ENCODE assay signal across 11 cellular contexts in the genomic region with DNA sequence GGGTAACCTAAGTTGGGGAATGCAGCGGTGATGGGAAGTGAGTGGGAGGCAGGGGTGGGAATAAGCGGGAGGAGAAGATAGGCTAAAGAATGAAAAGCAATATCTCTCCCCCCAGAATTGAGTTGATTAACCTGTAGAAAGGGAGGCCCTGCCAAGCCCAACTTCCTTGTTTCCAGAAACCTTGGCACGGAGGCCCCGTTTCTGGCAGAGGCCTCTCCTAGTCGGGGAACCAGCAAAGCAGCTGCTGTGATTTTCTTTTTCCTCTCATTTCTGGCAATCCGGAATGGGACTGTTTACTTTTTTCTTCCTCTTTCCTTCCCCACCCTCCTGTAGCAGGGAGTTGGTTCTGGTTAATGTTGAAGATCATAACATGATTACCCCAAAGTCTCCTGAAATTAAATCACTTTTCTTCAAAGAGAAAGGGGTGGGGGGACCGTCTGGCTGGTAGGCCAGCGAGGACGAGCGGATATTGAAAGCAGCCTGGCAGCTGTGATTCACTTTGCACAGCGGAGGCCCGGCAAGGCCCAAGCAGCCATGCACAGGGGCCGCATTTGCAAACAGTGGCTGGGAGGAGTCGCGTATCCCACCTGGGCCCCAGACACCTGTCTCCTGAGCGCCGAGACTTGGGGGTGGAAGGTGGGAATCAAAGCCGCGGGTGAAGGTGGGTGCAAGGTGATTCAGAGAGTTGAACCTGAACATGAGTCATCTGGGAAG. TPM values are rescaled to one million over a fixed set of nuclear protein-coding genes. Genes with fewer than 3 reads are reported as not detected.
A peak's percentile ranks its signal among the peaks of the same experiment; 100 is the strongest.
DNase-seq lines count a peak whose midpoint lies in the region; ATAC-seq and TF ChIP-seq lines count a peak whose summit lies in the region.
"Had no signal": no experiment of that assay in that cellular context is flagged by ENCODE, and none has a peak within 500 bp of the region (broad histone marks: within the 10 kb centered on the region; RNA-seq: fewer than 3 reads in every experiment).

No MANE protein-coding gene starts in this region.

- no peak for TF ChIP-seq POLR2A in esophagus muscularis mucosa (IDR thresholded peaks at IDR 0.05; ENCODE audit: low read depth)

- CTCF ChIA-PET in HEK293 (lab: Yijun Ruan, JAX): interaction anchor here (0.6 kb wide), 1 partner anchor 239 kb away, joined by 3 read pairs; no protein-coding TSS in a partner anchor

- H3K9me3 ChIP-seq in HEK293 (ENCODE audit: control insufficient read depth, insufficient read depth, low read depth, low read length) (no peaks in the 10 kb centered on the region), esophagus muscularis mucosa (no peaks in the 10 kb centered on the region), stomach smooth muscle (ENCODE audit: control insufficient read depth in 2 of 2, low read length in 2 of 2) (no peaks in the 10 kb centered on the region)

- no peaks in the 10 kb centered on the region for H3K36me3 ChIP-seq in HEK293 (ENCODE audit: control insufficient read depth in 2 of 2, insufficient read depth in 1 of 2, low read length in 2 of 2)
- no peaks in the 10 kb centered on the region for H3K36me3 ChIP-seq in esophagus muscularis mucosa
- H3K36me3 ChIP-seq in stomach smooth muscle (ENCODE audit: control insufficient read depth in 2 of 2, insufficient read depth in 2 of 2, low read length in 2 of 2): peaks cover 0 to 2% of the 10 kb centered on the region in 2 donors

- TF ChIP-seq CTCF in HEK293 (tag by site-specific recombination; IDR thresholded peaks at IDR 0.05) (no peak), esophagus muscularis mucosa (IDR thresholded peaks at IDR 0.05) (no peak)

- H3K27me3 ChIP-seq in esophagus muscularis mucosa (no peaks in the 10 kb centered on the region), stomach smooth muscle (ENCODE audit: control insufficient read depth in 1 of 2, insufficient read depth in 2 of 2, low read length in 2 of 2) (no peaks in the 10 kb centered on the region)

- H3K4me3 ChIP-seq in HEK293 (ENCODE audit: low read depth, low read length) (no peak overlapping the region), esophagus muscularis mucosa (peak overlapping the region in 3 of 4 donors; percentile 3 to 28 (median 10)), stomach smooth muscle (ENCODE audit: low read length in 2 of 2) (peak overlapping the region in 1 of 2 donors; percentile 22)

- intact Hi-C loops in esophagus muscularis mucosa (cut with DNase I): no loop called here

- H3K4me1 ChIP-seq in HEK293 (ENCODE audit: control insufficient read depth, insufficient read depth, low read length) (no peaks in the 10 kb centered on the region), esophagus muscularis mucosa (peaks cover 24 to 62% (median 46%) of the 10 kb centered on the region in 4 donors), stomach smooth muscle (ENCODE audit: control insufficient read depth, insufficient read depth, low read length) (peaks cover 29% of the 10 kb centered on the region)

- DNase-seq in esophagus muscularis mucosa (ENCODE audit: extremely low spot score) (no peak), medulla oblongata (ENCODE audit: extremely low spot score) (peak; percentile 23), NCI-H524 treated with DMSO at 0.1 percent for 48 hours (lab: John Stamatoyannopoulos, UW) (no peak)
- DNase-seq in stimulated activated CD4-positive, alpha-beta T cell treated with anti-CD3 and anti-CD28 coated beads, Interleukin-1b, Interleukin-23, amount 100 ng/mL, for 48 hours: no peak
- DNase-seq: activated naive CD8-positive, alpha-beta T cell treated with anti-CD3 and anti-CD28 coated beads, Interleukin-2, amount 10 ng/mL, durations not matched to agents 7 days and 5 days; dorsolateral prefrontal cortex; NCI-H1930 had no signal

- ATAC-seq in HG02759 (IDR thresholded peaks at IDR 0.05; ENCODE audit: unreplicated experiment) (no peak), HG02798 (IDR thresholded peaks at IDR 0.05; ENCODE audit: poor library complexity, unreplicated experiment) (no peak)

- TF ChIP-seq EP300 in esophagus muscularis mucosa (IDR thresholded peaks at IDR 0.05): no peak

- H3K27ac ChIP-seq in HEK293 (ENCODE audit: extremely low read depth, low read depth, low read length) (no peak overlapping the region), esophagus muscularis mucosa (replicated peaks in 1 of 4) (peak overlapping the region; percentile 50 to 74 (median 70)), stomach smooth muscle (ENCODE audit: low read length) (peak overlapping the region; percentile 41)
- H3K27ac ChIP-seq: dorsolateral prefrontal cortex had no signal

- POLR2A ChIA-PET in HEK293 (lab: Yijun Ruan, JAX): no interaction called here

- peak overlapping the region in 1 of 2 donors; percentile 36 for H3K9ac ChIP-seq in stomach smooth muscle (ENCODE audit: low read length in 2 of 2)

- 59% methylated on average over 19 of the region's 19 CpGs for WGBS in esophagus muscularis mucosa

TF ChIP-seq in HEK293, 187 proteins besides CTCF, POLR2A, EP300 and RAD21:
- no peak for TF ChIP-seq ZNF266 (tag by site-specific recombination; IDR thresholded peaks at IDR 0.05; ENCODE audit: low read depth)
- TF ChIP-seq ZNF239 (tag by site-specific recombination; IDR thresholded peaks at IDR 0.05): no peak
- TF ChIP-seq ZBTB7A (tag by site-specific recombination; IDR thresholded peaks at IDR 0.05; ENCODE audit: low read depth): no peak
- peak; percentile 28; the same call in 1 of the 2 replicates for TF ChIP-seq ZFHX2 (tag by site-specific recombination; conservative IDR thresholded peaks at IDR 0.05)
- no peak for TF ChIP-seq ZBTB44 (tag by site-specific recombination; IDR thresholded peaks at IDR 0.05)
- 0 out of 2 replicates have a peak, but pooled peaks have one; percentile 17 for TF ChIP-seq EGR2 (tag by site-specific recombination; IDR thresholded peaks at IDR 0.05; ENCODE audit: low read depth)
- no peak for TF ChIP-seq ZNF433 (tag by site-specific recombination; IDR thresholded peaks at IDR 0.05; ENCODE audit: low read depth)
- no peak for TF ChIP-seq ZNF585B (tag by site-specific recombination; IDR thresholded peaks at IDR 0.05)
- TF ChIP-seq ZFP41 (tag by site-specific recombination; IDR thresholded peaks at IDR 0.05; ENCODE audit: borderline replicate concordance): no peak

RNA-seq across cellular contexts. Expression of gene NTN1, which starts 51.5 kb away (rescaled TPM):
- 100 to 1,000 TPM in 3 of 4 donors, 10 to 100 TPM in 1; 69.3 to 179 (median 117) TPM for total RNA-seq in esophagus muscularis mucosa
